8 cellular contexts compared by ENCODE assay signal in genomic region chr3:24264748-24265158, GRCh38.
DNase-seq lines count a peak whose midpoint lies in the region; ATAC-seq, FAIRE-seq and TF ChIP-seq lines count a peak whose summit lies in the region.

No MANE protein-coding gene starts in this region.

- POLR2A ChIA-PET in GM12878 (lab: Charles Lee), result no interaction called here

- no peak overlapping the region for H2BK5ac ChIP-seq in H9 (ENCODE audit: insufficient read length, low read length)

- H3K9me3 ChIP-seq in H9 (ENCODE audit: control insufficient read depth, low read depth, low read length) (no peaks in the 10 kb centered on the region), GM12878 (replicated peaks; ENCODE audit: control insufficient read depth, insufficient read depth, low read length) (no peaks in the 10 kb centered on the region)

- no peak overlapping the region for H3K27ac Mint-ChIP-seq in H9

- H2BK12ac ChIP-seq in H9 (ENCODE audit: insufficient read length, low read depth, low read length), result no peak overlapping the region

- H3K18ac ChIP-seq in H9 (ENCODE audit: insufficient read length, low read depth, low read length), result no peak overlapping the region

- ATAC-seq in Right ventricle myocardium superior (ENCODE audit: poor library complexity), result peak; percentile 67
- ATAC-seq in Right ventricle myocardium inferior, result no peak
- ATAC-seq in GM12878, result peak; percentile 84

- no peak overlapping the region for H3K56ac ChIP-seq in H9 (ENCODE audit: insufficient read length, low read depth, low read length)

- H3K27me3 ChIP-seq in H9 (ENCODE audit: insufficient read depth, low read length) (no peaks in the 10 kb centered on the region), GM12878 (replicated peaks in 1 of 2; ENCODE audit: control insufficient read depth in 2 of 2, insufficient read depth in 2 of 2, low read length in 1 of 2) (no peaks in the 10 kb centered on the region)

- no peak overlapping the region for H4K91ac ChIP-seq in H9 (ENCODE audit: insufficient read length, low read depth, low read length)

- no peak overlapping the region for H2AK5ac ChIP-seq in H9 (ENCODE audit: insufficient read length, low read length)

- TF ChIP-seq POLR2A in GM12878 (IDR thresholded peaks at IDR 0.05; ENCODE audit: low read depth, low read length), result no peak

- TF ChIP-seq CTCF in H9 (conservative IDR thresholded peaks at IDR 0.05) (peak; percentile 82), GM12878 (IDR thresholded peaks at IDR 0.05 in 2 of 3, conservative IDR thresholded peaks at IDR 0.05 in 1 of 3; ENCODE audit: control insufficient read depth in 2 of 3, extremely low read depth in 1 of 3, insufficient read depth in 1 of 3, low read depth in 3 of 3, low read length in 3 of 3) (peak; percentile 64 to 70 (median 66); a peak in 5 of 6 replicates)

- peak; percentile 64 for FAIRE-seq in GM12878 (lab: Jason Lieb, UNC)

- no peak overlapping the region for H4K5ac ChIP-seq in H9 (ENCODE audit: insufficient read length, low read depth, low read length)

- H3K4me3 Mint-ChIP-seq in H9, result no peak overlapping the region

- SMC1A ChIA-PET in GM12878 (lab: Charles Lee; ENCODE audit: uncharacterized antibody, unreplicated experiment), result interaction anchor here (1.0 to 1.4 kb wide), 3 partner anchors 17 to 265 kb away, joined by 3 to 7 read pairs (median 3); no protein-coding TSS in a partner anchor

- H2AFZ ChIP-seq in H9 (ENCODE audit: low read length), result no peak overlapping the region
- H2AFZ ChIP-seq in GM12878 (ENCODE audit: control insufficient read depth, low read depth, low read length), result no peak overlapping the region

- no CpG with 5 or more reads among the region's 3 CpGs for WGBS in H9 (ENCODE audit: extremely low coverage, insufficient read length, low lambda C conversion rate)
- 0% methylated on average over 3 of the region's 3 CpGs for WGBS in GM12878 (ENCODE audit: insufficient coverage, insufficient replicate concordance, low lambda C conversion rate, missing lambda C conversion rate)

- no peak overlapping the region for H2BK15ac ChIP-seq in H9 (ENCODE audit: low read depth, low read length)

- H3K27ac ChIP-seq in H9 (ENCODE audit: insufficient read length, low read depth, low read length), result no peak overlapping the region
- no peak overlapping the region for H3K27ac ChIP-seq in GM12878 (ENCODE audit: control insufficient read depth, insufficient read depth)

- no peaks in the 10 kb centered on the region for H3K36me3 ChIP-seq in GM12878 (ENCODE audit: control insufficient read depth in 2 of 2, insufficient read depth in 2 of 2, low read length in 1 of 2)

- H3K14ac ChIP-seq in H9 (ENCODE audit: insufficient read depth, low read length), result no peak overlapping the region

- TF ChIP-seq EP300 in GM12878 (IDR thresholded peaks at IDR 0.05; ENCODE audit: borderline replicate concordance in 1 of 2, control insufficient read depth in 1 of 2, low read depth in 2 of 2, low read length in 2 of 2), result no peak

- RAD21 ChIA-PET in GM12878 (lab: Charles Lee; ENCODE audit: unreplicated experiment), result no interaction called here

- no peak overlapping the region for H2BK120ac ChIP-seq in H9 (ENCODE audit: low read depth, low read length, poor library complexity, severe bottlenecking)

- peaks cover 2% of the 10 kb centered on the region for H3K79me1 ChIP-seq in H9 (ENCODE audit: insufficient read depth, low read depth, low read length, poor library complexity, severe bottlenecking)

- no peak overlapping the region for H3K4me3 ChIP-seq in GM12878

- no peaks in the 10 kb centered on the region for H3K4me1 ChIP-seq in H9 (ENCODE audit: insufficient read depth, low read length)
- no peaks in the 10 kb centered on the region for H3K4me1 ChIP-seq in GM12878 (ENCODE audit: control insufficient read depth, insufficient read depth, low read length)

- intact Hi-C loops in Right ventricle myocardium superior (cut with DNase I) (loop anchor here (10.0 kb wide), 2 partner anchors 230 to 320 kb away; partner anchors contain the start of gene THRB), Right ventricle myocardium inferior (cut with DNase I) (loop anchor here (5.0 kb wide), 2 partner anchors 228 to 318 kb away; partner anchors contain the start of gene THRB), GM12878 (cut with micrococcal nuclease; ENCODE audit: unreplicated experiment) (loop anchor here (5.0 to 10.0 kb wide), 2 partner anchors 380 to 418 kb away; no protein-coding TSS in a partner anchor)

- peak; percentile 74 for TF ChIP-seq RAD21 in GM12878 (IDR thresholded peaks at IDR 0.05; ENCODE audit: insufficient read depth, low read depth, low read length)

- CTCF ChIA-PET in GM12878 (lab: Yijun Ruan, JAX), result interaction anchor here (0.6 to 2.9 kb wide), 15 partner anchors 10 to 885 kb away, joined by 3 to 13 read pairs (median 3); no protein-coding TSS in a partner anchor

- in situ Hi-C loops in GM12878 (cut with MboI), result no loop called here

- H3K9ac ChIP-seq in H9 (ENCODE audit: extremely low read depth, insufficient read length, low read length) (no peak overlapping the region), GM12878 (ENCODE audit: control insufficient read depth, insufficient read depth, low read length) (no peak overlapping the region)

- BruUV-seq in GM12878 (replicated peaks; lab: Mats Ljungman, UMichigan), result no TSS peak

- no peak overlapping the region for H3K4me2 ChIP-seq in H9 (ENCODE audit: insufficient read depth, insufficient read length, low read length)
- no peak overlapping the region for H3K4me2 ChIP-seq in GM12878 (ENCODE audit: control insufficient read depth, insufficient read depth)

- no peak overlapping the region for H3K23ac ChIP-seq in H9 (ENCODE audit: insufficient read length, low read depth, low read length)

- no peak overlapping the region for H3T11ph ChIP-seq in H9 (ENCODE audit: low read length)

- no peaks in the 10 kb centered on the region for H3K4me1 Mint-ChIP-seq in H9

- H2BK20ac ChIP-seq in H9 (ENCODE audit: low read depth, low read length, poor library complexity, severe bottlenecking), result no peak overlapping the region

- no peaks in the 10 kb centered on the region for H3K27me3 Mint-ChIP-seq in H9 (ENCODE audit: low read depth)

- H3K36me3 Mint-ChIP-seq in H9 (ENCODE audit: insufficient read depth in 1 of 3, low read depth in 3 of 3), result peaks cover 3 to 6% (median 3%) of the 10 kb centered on the region in 3 experiments; a peak in 5 of 7 replicates

- H3K9me3 Mint-ChIP-seq in H9, result peaks cover 3 to 5% of the 10 kb centered on the region in 2 experiments; a peak in 3 of 5 replicates

- no peak overlapping the region for H4K8ac ChIP-seq in H9 (replicated peaks; ENCODE audit: insufficient read length, low read depth, low read length)

- DNase-seq in Right ventricle myocardium superior (no peak), Right ventricle myocardium inferior (ENCODE audit: missing footprints) (no peak), H9 (no peak), M059J (ENCODE audit: low read depth) (peak; percentile 31), GM12878 (ENCODE audit: low read depth, low spot score) (no peak), left kidney (ENCODE audit: low read depth, low spot score) (peak; percentile 58), mesenteric fat pad (ENCODE audit: low spot score) (no peak), ecto neural progenitor cell (ENCODE audit: low spot score) (no peak)

- no peaks in the 10 kb centered on the region for H3K79me2 ChIP-seq in H9 (ENCODE audit: insufficient read depth, low read length)
- H3K79me2 ChIP-seq in GM12878 (ENCODE audit: control insufficient read depth, insufficient read depth, low read length), result no peaks in the 10 kb centered on the region

- H4K20me1 ChIP-seq in H9 (ENCODE audit: control insufficient read depth, insufficient read depth, insufficient read length) (no peaks in the 10 kb centered on the region), GM12878 (ENCODE audit: control insufficient read depth, insufficient read depth) (no peaks in the 10 kb centered on the region)

- H3K23me2 ChIP-seq in H9 (ENCODE audit: insufficient read length, low read depth, low read length, poor library complexity, severe bottlenecking), result no peaks in the 10 kb centered on the region

- H3K4ac ChIP-seq in H9 (ENCODE audit: low read depth, low read length), result no peak overlapping the region

TF ChIP-seq in GM12878, 131 proteins besides CTCF, POLR2A, EP300 and RAD21 (continues in another document):
- TF ChIP-seq PAX8 (IDR thresholded peaks at IDR 0.05) (no peak), TARDBP (IDR thresholded peaks at IDR 0.05; ENCODE audit: borderline replicate concordance) (no peak), EZH2 (IDR thresholded peaks at IDR 0.05; ENCODE audit: borderline replicate concordance, control insufficient read depth, low read depth, low read length) (no peak), MTA2 (IDR thresholded peaks at IDR 0.05; ENCODE audit: low read depth) (no peak), CHD1 (IDR thresholded peaks at IDR 0.05; ENCODE audit: low read depth, low read length) (no peak), HDAC2 (IDR thresholded peaks at IDR 0.05) (no peak), YY1 (IDR thresholded peaks at IDR 0.05; ENCODE audit: low read depth, low read length) (peak; percentile 57; the same call in 1 of the 2 replicates), GABPA (IDR thresholded peaks at IDR 0.05; ENCODE audit: low read depth) (no peak), NR2F1 (conservative IDR thresholded peaks at IDR 0.05) (no peak), WRNIP1 (IDR thresholded peaks at IDR 0.05; ENCODE audit: borderline replicate concordance, low read depth, low read length) (no peak), LARP7 (IDR thresholded peaks at IDR 0.05) (no peak)

Comparison
In these comparisons a context has a peak if more than half of its experiments do, and no peak if none do; other contexts are left out.
1. DNase-seq: peak in M059J (single experiment) and left kidney (single experiment); none in Right ventricle myocardium superior (single experiment), Right ventricle myocardium inferior (single experiment), H9 (single experiment), GM12878 (single experiment), mesenteric fat pad (single experiment) and ecto neural progenitor cell (single experiment).